ENCODE assay signal across 1 cellular context in genomic region chr19:39435499-39436349, GRCh38.
A peak's percentile ranks its signal among the peaks of the same experiment; 100 is the strongest.
TF ChIP-seq lines count a peak whose summit lies in the region.

Gene RPS16 (minus strand): TSS chr19:39435949. CDS start chr19:39435895, 54 bp downstream.

TF ChIP-seq in HepG2, 621 proteins besides CTCF, POLR2A, EP300 and RAD21 (continued from another document and continues in another):
- TF ChIP-seq MAX (IDR thresholded peaks at IDR 0.05) (peak; percentile 94), CCAR2 (optimal IDR thresholded peaks at IDR 0.05; ENCODE audit: low read depth, low read length) (no peak), ZNF800 (CRISPR knock-in tag; IDR thresholded peaks at IDR 0.05) (no peak), ZNF441 (CRISPR knock-in tag; IDR thresholded peaks at IDR 0.05; ENCODE audit: borderline replicate concordance) (0 out of 2 replicates have a peak, but pooled peaks have one; percentile 26), ZSCAN9 (CRISPR knock-in tag; IDR thresholded peaks at IDR 0.05; ENCODE audit: borderline replicate concordance) (no peak; the same call in 1 of the 2 replicates), TFE3 (CRISPR knock-in tag; IDR thresholded peaks at IDR 0.05) (peak; percentile 55; the same call in 1 of the 2 replicates), HNRNPL (IDR thresholded peaks at IDR 0.05; ENCODE audit: low read depth, low read length) (0 out of 2 replicates have a peak, but pooled peaks have one; percentile 59), HDAC1 (CRISPR knock-in tag; IDR thresholded peaks at IDR 0.05) (peak; percentile 96), ZBTB2 (CRISPR knock-in tag; IDR thresholded peaks at IDR 0.05; ENCODE audit: low read depth) (peak; percentile 94), RFX1 (IDR thresholded peaks at IDR 0.05) (no peak), SALL2 (CRISPR knock-in tag; IDR thresholded peaks at IDR 0.05) (peak; percentile 81; the same call in 1 of the 2 replicates), KDM1A (CRISPR knock-in tag; IDR thresholded peaks at IDR 0.05) (no peak), ZNF263 (CRISPR knock-in tag; IDR thresholded peaks at IDR 0.05) (0 out of 2 replicates have a peak, but pooled peaks have one; percentile 39), ZXDC (CRISPR knock-in tag; IDR thresholded peaks at IDR 0.05) (peak; percentile 100), ONECUT2 (CRISPR knock-in tag; IDR thresholded peaks at IDR 0.05) (no peak), ZNF556 (CRISPR knock-in tag; IDR thresholded peaks at IDR 0.05; ENCODE audit: borderline replicate concordance) (peak; percentile 86; the same call in 1 of the 2 replicates), HMGXB4 (CRISPR knock-in tag; IDR thresholded peaks at IDR 0.05; ENCODE audit: borderline replicate concordance in 1 of 2, low read depth in 1 of 2) (peak; percentile 70 to 95; a peak in 3 of 4 replicates), FOXO4 (CRISPR knock-in tag; conservative IDR thresholded peaks at IDR 0.05) (no peak), KDM2A (CRISPR knock-in tag; IDR thresholded peaks at IDR 0.05; ENCODE audit: borderline replicate concordance, low read depth) (peak; percentile 88), NCOA2 (CRISPR knock-in tag; IDR thresholded peaks at IDR 0.05) (peak; percentile 54), ZBTB25 (CRISPR knock-in tag; IDR thresholded peaks at IDR 0.05) (peak; percentile 97), TCF7 (IDR thresholded peaks at IDR 0.05; ENCODE audit: low read depth) (no peak), CSRNP1 (CRISPR knock-in tag; IDR thresholded peaks at IDR 0.05) (no peak), SKIL (CRISPR knock-in tag; IDR thresholded peaks at IDR 0.05; ENCODE audit: borderline replicate concordance) (peak; percentile 73; the same call in 1 of the 2 replicates), POLR2AphosphoS2 (IDR thresholded peaks at IDR 0.05; ENCODE audit: low read depth, low read length) (peak; percentile 95), BRCA1 (CRISPR knock-in tag; IDR thresholded peaks at IDR 0.05) (no peak), KMT2B (CRISPR knock-in tag; IDR thresholded peaks at IDR 0.05) (peak; percentile 85), PRMT3 (CRISPR knock-in tag; IDR thresholded peaks at IDR 0.05; ENCODE audit: borderline replicate concordance, low read depth) (no peak), SMAD9 (CRISPR knock-in tag; IDR thresholded peaks at IDR 0.05) (no peak), TGIF2 (CRISPR knock-in tag; IDR thresholded peaks at IDR 0.05) (peak; percentile 24; the same call in 1 of the 2 replicates), KLF15 (CRISPR knock-in tag; IDR thresholded peaks at IDR 0.05; ENCODE audit: borderline replicate concordance) (peak; percentile 55; the same call in 1 of the 2 replicates), NR0B2 (CRISPR knock-in tag; IDR thresholded peaks at IDR 0.05) (peak; percentile 85; the same call in 1 of the 2 replicates), ZNF709 (CRISPR knock-in tag; IDR thresholded peaks at IDR 0.05) (peak; percentile 85; the same call in 1 of the 2 replicates), SMAD1 (CRISPR knock-in tag; IDR thresholded peaks at IDR 0.05; ENCODE audit: borderline replicate concordance, low read depth) (peak; percentile 95; the same call in 1 of the 2 replicates), ZBTB49 (CRISPR knock-in tag; IDR thresholded peaks at IDR 0.05; ENCODE audit: borderline replicate concordance) (0 out of 2 replicates have a peak, but pooled peaks have one; percentile 37)
